In the genomic region with DNA sequence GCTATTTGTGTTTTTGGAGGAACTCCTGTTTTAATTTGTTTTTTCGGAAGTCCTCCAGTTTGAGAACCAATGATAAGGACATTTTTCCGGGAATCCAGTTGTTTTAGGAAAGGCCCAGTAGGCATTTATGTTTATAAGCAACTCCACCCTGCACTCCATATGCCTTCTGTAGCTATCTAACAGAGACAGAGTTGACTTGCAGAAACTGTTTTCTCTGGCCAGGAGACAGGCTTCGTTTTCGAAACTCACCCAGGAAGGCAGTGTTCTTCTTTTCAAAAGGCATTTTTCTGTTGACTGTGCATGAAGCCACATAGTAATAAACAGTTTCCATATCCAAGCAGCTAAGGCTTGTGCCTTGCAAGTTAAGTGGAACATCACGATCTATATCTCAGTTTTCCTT, we compare ENCODE assay signal across 24 cellular contexts.
DNase-seq lines count a peak whose midpoint lies in the region; ATAC-seq and TF ChIP-seq lines count a peak whose summit lies in the region.
"Had no signal": no experiment of that assay in that cellular context is flagged by ENCODE, and none has a peak within 500 bp of the region (broad histone marks: within the 10 kb centered on the region; RNA-seq: fewer than 3 reads in every experiment).

No MANE protein-coding gene starts in this region.

- TF ChIP-seq CTCF in uterus (IDR thresholded peaks at IDR 0.05) (no peak), MM.1S (IDR thresholded peaks at IDR 0.05; ENCODE audit: low read length) (no peak)
- TF ChIP-seq CTCF in CD4-positive, alpha-beta T cell (IDR thresholded peaks at IDR 0.05), result no peak

- H3K4me1 ChIP-seq in uterus, result peaks cover 0 to 6% of the 10 kb centered on the region in 2 donors
- H3K4me1 ChIP-seq in MM.1S (ENCODE audit: low read length), result no peaks in the 10 kb centered on the region

- H3K4me3 Mint-ChIP-seq in CD4-positive, alpha-beta T cell, result no peak overlapping the region
- H3K4me3 Mint-ChIP-seq: CD4-positive, alpha-beta memory T cell had no signal

- H3F3A ChIP-seq in MM.1S (ENCODE audit: insufficient read depth, low read length), result peaks cover 35% of the 10 kb centered on the region

- H3K27ac ChIP-seq in uterus (peak overlapping the region; percentile 64 to 85), MM.1S (ENCODE audit: low read length) (no peak overlapping the region)
- no peak overlapping the region for H3K27ac ChIP-seq in CD4-positive, alpha-beta T cell (ENCODE audit: low read depth, low read length)
- H3K27ac ChIP-seq: BLaER1 treated with 17β-estradiol and CSF1 and Interleukin-3, amounts not matched to agents 10 nM and 100 nM; GM23248 had no signal

- intact Hi-C loops in left ventricle myocardium superior (cut with micrococcal nuclease), result no loop called here
- intact Hi-C loops in Right ventricle myocardium inferior (cut with DNase I), result no loop called here
- intact Hi-C loops in uterus (cut with DNase I; ENCODE audit: low total_unique reads), result no loop called here
- intact Hi-C loops in CD4-positive, alpha-beta T cell (cut with DNase I, micrococcal nuclease), result no loop called here

- H3K9ac ChIP-seq in MM.1S (ENCODE audit: low read length), result no peak overlapping the region
- H3K9ac ChIP-seq: BLaER1 treated with 17β-estradiol and CSF1 and Interleukin-3, amounts not matched to agents 10 nM and 100 nM; GM23248; SK-N-SH had no signal

- no peaks in the 10 kb centered on the region for H3K27me3 ChIP-seq in uterus
- H3K27me3 ChIP-seq in CD4-positive, alpha-beta T cell (ENCODE audit: control insufficient read depth, insufficient read depth, low read length), result no peaks in the 10 kb centered on the region
- H3K27me3 ChIP-seq in MM.1S (replicated peaks; ENCODE audit: insufficient read depth, low read length), result no peaks in the 10 kb centered on the region
- H3K27me3 ChIP-seq: BLaER1 treated with 17β-estradiol and CSF1 and Interleukin-3, amounts not matched to agents 10 nM and 100 nM had no signal

- H4K20me1 ChIP-seq in MM.1S (ENCODE audit: insufficient read depth, low read length), result no peaks in the 10 kb centered on the region
- H4K20me1 ChIP-seq: BLaER1 treated with 17β-estradiol and CSF1 and Interleukin-3, amounts not matched to agents 10 nM and 100 nM had no signal

- POLR2A ChIA-PET in CD4-positive, alpha-beta T cell (lab: Charles Lee), result no interaction called here

- H3K36me3 Mint-ChIP-seq in CD4-positive, alpha-beta T cell (ENCODE audit: low read depth), result no peaks in the 10 kb centered on the region
- H3K36me3 Mint-ChIP-seq: CD4-positive, alpha-beta memory T cell had no signal

- H3K27me3 Mint-ChIP-seq in CD4-positive, alpha-beta T cell, result no peaks in the 10 kb centered on the region
- H3K27me3 Mint-ChIP-seq: CD4-positive, alpha-beta memory T cell had no signal

- H3K9me3 Mint-ChIP-seq in CD4-positive, alpha-beta T cell, result no peaks in the 10 kb centered on the region
- H3K9me3 Mint-ChIP-seq: CD4-positive, alpha-beta memory T cell had no signal

- no peaks in the 10 kb centered on the region for H3K79me2 ChIP-seq in MM.1S (ENCODE audit: low read length)

- ATAC-seq in left ventricle myocardium superior (peak; percentile 4), Right ventricle myocardium inferior (no peak), HG03342 (IDR thresholded peaks at IDR 0.05; ENCODE audit: unreplicated experiment) (no peak)
- ATAC-seq in CD4-positive, alpha-beta T cell (ENCODE audit: poor library complexity), result no peak
- ATAC-seq: GM12878 had no signal

- H3K4me2 ChIP-seq in MM.1S (ENCODE audit: low read depth, low read length), result no peak overlapping the region
- H3K4me2 ChIP-seq: BLaER1 treated with 17β-estradiol and CSF1 and Interleukin-3, amounts not matched to agents 10 nM and 100 nM; SK-N-SH had no signal

- H3K9me2 ChIP-seq in MM.1S (replicated peaks; ENCODE audit: insufficient read depth, low read length), result no peaks in the 10 kb centered on the region
- H3K9me2 ChIP-seq: SK-N-SH had no signal

- no peaks in the 10 kb centered on the region for H3K36me3 ChIP-seq in uterus
- H3K36me3 ChIP-seq in MM.1S (replicated peaks; ENCODE audit: insufficient read depth, low read length), result no peaks in the 10 kb centered on the region
- H3K36me3 ChIP-seq: BLaER1 treated with 17β-estradiol and CSF1 and Interleukin-3, amounts not matched to agents 10 nM and 100 nM had no signal

- H3K4me3 ChIP-seq in uterus (no peak overlapping the region), MM.1S (ENCODE audit: low read length) (no peak overlapping the region)
- H3K4me3 ChIP-seq: BLaER1 treated with 17β-estradiol and CSF1 and Interleukin-3, amounts not matched to agents 10 nM and 100 nM; GM12878; GM23248 had no signal

- no peak overlapping the region for H3K27ac Mint-ChIP-seq in CD4-positive, alpha-beta T cell
- H3K27ac Mint-ChIP-seq: CD4-positive, alpha-beta memory T cell had no signal

- H3K4me1 Mint-ChIP-seq in CD4-positive, alpha-beta T cell (ENCODE audit: low read depth), result no peaks in the 10 kb centered on the region
- H3K4me1 Mint-ChIP-seq: CD4-positive, alpha-beta memory T cell had no signal

- TF ChIP-seq POLR2A in uterus (IDR thresholded peaks at IDR 0.05), result no peak

- H2AFZ ChIP-seq in MM.1S (ENCODE audit: low read length), result no peak overlapping the region
- H2AFZ ChIP-seq: GM23248 had no signal

- CTCF ChIA-PET in CD4-positive, alpha-beta T cell (lab: Charles Lee), result no interaction called here

- H3K9me3 ChIP-seq in uterus (no peaks in the 10 kb centered on the region), MM.1S (replicated peaks; ENCODE audit: insufficient read depth, low read length) (no peaks in the 10 kb centered on the region)
- H3K9me3 ChIP-seq in CD4-positive, alpha-beta T cell (ENCODE audit: control insufficient read depth, low read length), result no peaks in the 10 kb centered on the region
- H3K9me3 ChIP-seq: SK-N-SH had no signal

- DNase-seq in left ventricle myocardium superior (no peak), Right ventricle myocardium inferior (ENCODE audit: missing footprints) (no peak), fibroblast of gingiva (ENCODE audit: low read depth) (peak; percentile 16), mucosa of gallbladder (ENCODE audit: low spot score) (peak; percentile 22), uterus (no peak), MM.1S (no peak)
- no peak for DNase-seq in CD4-positive, alpha-beta T cell
- DNase-seq: CD4-positive, alpha-beta memory T cell; COR-L47; DMS79; EL; GDM1; GM23248; H7; KBM-7; NCI-H2029; NCI-H446; NCI-H524 treated with DMSO at 0.1 percent for 48 hours; NCI-H82; SIG-M5; SK-N-SH had no signal

Comparison
In these comparisons a context has a peak if more than half of its experiments do, and no peak if none do; other contexts are left out.
1. DNase-seq: peak in fibroblast of gingiva (single experiment) and mucosa of gallbladder (single experiment); none in left ventricle myocardium superior (single experiment), Right ventricle myocardium inferior (single experiment), uterus (0 of 2), CD4-positive, alpha-beta T cell (0 of 10) and MM.1S (single experiment).
2. H3K27ac ChIP-seq: peak in uterus (2 of 2); none in CD4-positive, alpha-beta T cell (single experiment) and MM.1S (single experiment).